Comparison of ENCODE assay signal across 1 cellular context in the genomic region with DNA sequence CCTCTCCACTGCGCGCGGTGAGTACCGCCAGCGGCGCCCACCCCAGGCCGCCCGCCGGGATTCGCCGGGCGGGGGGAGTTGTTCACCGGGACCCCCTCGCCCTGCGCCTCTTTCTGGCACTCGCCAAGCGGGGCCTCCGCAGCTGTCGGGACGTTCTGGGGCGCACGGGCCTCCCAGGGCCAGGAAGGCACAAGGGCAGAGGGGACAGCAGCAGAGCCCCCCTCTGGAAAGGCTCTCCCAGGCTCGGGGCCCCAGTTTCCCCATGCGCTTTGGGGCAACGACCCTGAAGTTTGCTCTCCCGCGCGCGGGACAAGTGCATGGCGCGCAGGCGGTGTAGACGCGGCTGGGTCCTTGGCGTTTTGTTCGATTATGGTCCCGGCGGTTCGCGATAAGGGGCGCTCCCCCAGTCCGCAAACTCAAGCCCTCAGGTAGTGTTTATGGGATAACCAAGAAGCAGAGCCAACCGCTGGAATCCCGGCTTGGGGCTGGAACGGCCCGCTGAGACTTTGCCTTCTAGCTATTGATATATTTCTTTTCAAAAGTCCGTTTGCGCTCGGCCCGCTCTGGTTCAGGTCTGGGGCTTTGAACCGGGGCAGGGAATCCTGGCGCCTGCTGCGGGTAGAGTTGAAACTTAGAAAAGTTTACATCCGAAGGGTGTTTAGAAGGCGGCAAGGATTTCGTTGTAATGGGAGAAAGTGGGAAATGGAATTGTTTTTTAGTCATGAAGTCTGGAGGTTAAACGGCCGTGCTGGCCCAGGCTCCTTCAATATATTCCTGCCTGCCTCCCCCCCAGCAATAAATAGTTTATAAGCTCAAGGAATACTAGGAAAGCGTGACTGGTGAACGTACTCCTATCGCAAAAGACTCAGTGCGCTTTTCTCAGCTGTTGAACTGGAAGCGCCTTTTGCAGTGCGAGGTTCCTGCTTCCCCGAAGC.
TF ChIP-seq lines count a peak whose summit lies in the region.

No MANE protein-coding gene starts in this region.

TF ChIP-seq in WTC11, 78 proteins besides CTCF, POLR2A, EP300 and RAD21 (continued from another document):
- TF ChIP-seq, protein P1, sequence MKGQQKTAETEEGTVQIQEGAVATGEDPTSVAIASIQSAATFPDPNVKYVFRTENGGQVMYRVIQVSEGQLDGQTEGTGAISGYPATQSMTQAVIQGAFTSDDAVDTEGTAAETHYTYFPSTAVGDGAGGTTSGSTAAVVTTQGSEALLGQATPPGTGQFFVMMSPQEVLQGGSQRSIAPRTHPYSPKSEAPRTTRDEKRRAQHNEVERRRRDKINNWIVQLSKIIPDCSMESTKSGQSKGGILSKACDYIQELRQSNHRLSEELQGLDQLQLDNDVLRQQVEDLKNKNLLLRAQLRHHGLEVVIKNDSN (CRISPR knock-in tag; IDR thresholded peaks at IDR 0.05): 0 out of 2 replicates have a peak, but pooled peaks have one; percentile 19
TF ChIP-seq in WTC11: peak in this region for 4.
